ENCODE assay signal across 1 cellular context in the genomic region with DNA sequence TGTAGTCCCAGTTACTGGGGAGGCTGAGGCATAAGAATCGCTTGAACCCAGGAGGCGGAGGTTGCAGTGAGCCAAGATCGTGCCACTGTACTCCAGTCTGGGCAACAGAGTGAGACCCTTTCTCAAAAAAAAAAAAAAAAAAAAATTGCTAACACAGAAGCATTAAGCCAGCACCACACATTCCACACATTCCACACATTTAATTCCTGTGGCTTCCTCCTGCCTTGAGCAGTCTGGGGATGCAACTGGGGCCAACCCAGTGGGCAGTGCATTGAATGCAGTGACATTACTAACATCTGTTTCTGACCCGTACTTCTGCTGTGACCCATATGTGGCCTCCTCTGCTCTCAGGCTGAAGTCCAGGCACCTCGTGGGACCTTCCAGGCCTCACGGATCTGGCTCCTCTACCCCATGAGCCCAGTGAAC.
TF ChIP-seq lines count a peak whose summit lies in the region.

No MANE protein-coding gene starts in this region.

TF ChIP-seq in SK-N-SH, 30 proteins besides CTCF, POLR2A, EP300 and RAD21 (continued from another document):
- TF ChIP-seq EZH2phosphoT487 (IDR thresholded peaks at IDR 0.05; ENCODE audit: borderline replicate concordance, low read depth) (no peak), SIN3A (IDR thresholded peaks at IDR 0.05; ENCODE audit: borderline replicate concordance, low read depth, low read length) (no peak)
- TF ChIP-seq, protein P1, sequence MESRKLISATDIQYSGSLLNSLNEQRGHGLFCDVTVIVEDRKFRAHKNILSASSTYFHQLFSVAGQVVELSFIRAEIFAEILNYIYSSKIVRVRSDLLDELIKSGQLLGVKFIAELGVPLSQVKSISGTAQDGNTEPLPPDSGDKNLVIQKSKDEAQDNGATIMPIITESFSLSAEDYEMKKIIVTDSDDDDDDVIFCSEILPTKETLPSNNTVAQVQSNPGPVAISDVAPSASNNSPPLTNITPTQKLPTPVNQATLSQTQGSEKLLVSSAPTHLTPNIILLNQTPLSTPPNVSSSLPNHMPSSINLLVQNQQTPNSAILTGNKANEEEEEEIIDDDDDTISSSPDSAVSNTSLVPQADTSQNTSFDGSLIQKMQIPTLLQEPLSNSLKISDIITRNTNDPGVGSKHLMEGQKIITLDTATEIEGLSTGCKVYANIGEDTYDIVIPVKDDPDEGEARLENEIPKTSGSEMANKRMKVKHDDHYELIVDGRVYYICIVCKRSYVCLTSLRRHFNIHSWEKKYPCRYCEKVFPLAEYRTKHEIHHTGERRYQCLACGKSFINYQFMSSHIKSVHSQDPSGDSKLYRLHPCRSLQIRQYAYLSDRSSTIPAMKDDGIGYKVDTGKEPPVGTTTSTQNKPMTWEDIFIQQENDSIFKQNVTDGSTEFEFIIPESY (IDR thresholded peaks at IDR 0.05; ENCODE audit: borderline replicate concordance, low read depth), result no peak
- TF ChIP-seq, protein P2, sequence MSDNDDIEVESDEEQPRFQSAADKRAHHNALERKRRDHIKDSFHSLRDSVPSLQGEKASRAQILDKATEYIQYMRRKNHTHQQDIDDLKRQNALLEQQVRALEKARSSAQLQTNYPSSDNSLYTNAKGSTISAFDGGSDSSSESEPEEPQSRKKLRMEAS (IDR thresholded peaks at IDR 0.05; ENCODE audit: low read depth), result no peak
